Comparison of ENCODE assay signal across 8 cellular contexts in the genomic region with DNA sequence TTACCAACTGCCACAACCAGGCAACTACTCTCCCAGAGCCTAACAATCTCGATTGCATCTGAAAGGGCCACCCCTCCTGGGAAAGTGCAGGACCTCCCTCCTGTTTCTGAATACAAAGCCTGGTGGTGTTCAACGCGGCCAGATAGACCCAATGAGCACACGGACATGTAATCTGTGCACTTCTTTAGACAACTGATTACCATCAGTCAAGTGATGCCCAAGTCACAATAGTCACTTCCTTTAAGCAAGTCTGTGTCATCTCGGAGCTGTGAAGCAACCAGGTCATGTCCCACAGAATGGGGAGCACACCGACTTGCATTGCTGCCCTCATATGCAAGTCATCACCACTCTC. TPM values are rescaled to one million over a fixed set of nuclear protein-coding genes. Genes with fewer than 3 reads are reported as not detected.
DNase-seq lines count a peak whose midpoint lies in the region; ATAC-seq and TF ChIP-seq lines count a peak whose summit lies in the region.

No MANE protein-coding gene starts in this region.

- intact Hi-C loops in adrenal gland (cut with DNase I), result no loop called here

- H3K27ac ChIP-seq in adrenal gland (peak overlapping the region; percentile 87 to 99 (median 94)), right atrium auricular region (peak overlapping the region; percentile 98 to 99)

- ATAC-seq in GM18520 (IDR thresholded peaks at IDR 0.05; ENCODE audit: unreplicated experiment) (peak; percentile 30), HG03039 (IDR thresholded peaks at IDR 0.05; ENCODE audit: unreplicated experiment) (peak; percentile 33)

- WGBS in adrenal gland, 4 donors, result 3 to 8% (median 3%) methylated on average over 5 to 6 of the region's 6 CpGs

- no peaks in the 10 kb centered on the region for H3K27me3 ChIP-seq in adrenal gland
- no peaks in the 10 kb centered on the region for H3K27me3 ChIP-seq in right atrium auricular region

- H3K36me3 ChIP-seq in adrenal gland (replicated peaks in 1 of 2), result no peaks in the 10 kb centered on the region
- no peaks in the 10 kb centered on the region for H3K36me3 ChIP-seq in right atrium auricular region

- TF ChIP-seq POLR2A in adrenal gland (IDR thresholded peaks at IDR 0.05), result peak in 1 of 2 donors; percentile 42

- H3K4me3 ChIP-seq in adrenal gland, result peak overlapping the region in 3 of 4 donors; percentile 64 to 89 (median 77)
- peak overlapping the region; percentile 82 to 87 for H3K4me3 ChIP-seq in right atrium auricular region

- H3K9me3 ChIP-seq in adrenal gland (replicated peaks in 1 of 3) (no peaks in the 10 kb centered on the region), right atrium auricular region (no peaks in the 10 kb centered on the region)

- H3K4me1 ChIP-seq in adrenal gland (replicated peaks in 1 of 2) (peaks cover 0 to 14% of the 10 kb centered on the region in 2 donors), right atrium auricular region (peaks cover 0 to 33% of the 10 kb centered on the region in 2 donors)

- DNase-seq in CD1c-positive myeloid dendritic cell (ENCODE audit: extremely low spot score), result peak; percentile 95
- DNase-seq in NCI-H69 (lab: John Stamatoyannopoulos, UW), result peak; percentile 74
- DNase-seq in adrenal gland, result peak in 6 of 7 donors; percentile 64 to 85 (median 70)
- DNase-seq in right atrium auricular region (ENCODE audit: low spot score), result peak; percentile 84
- peak; percentile 60 for DNase-seq in putamen (ENCODE audit: low spot score)
- no peak for DNase-seq in NOMO-1 treated with DMSO at 0.1 percent for 48 hours (lab: John Stamatoyannopoulos, UW; ENCODE audit: unreplicated experiment)

- TF ChIP-seq CTCF in adrenal gland (IDR thresholded peaks at IDR 0.05), result no peak
- no peak for TF ChIP-seq CTCF in right atrium auricular region (IDR thresholded peaks at IDR 0.05)

RNA-seq across cellular contexts. Expression of gene C9orf72, which starts 0.7 kb away (rescaled TPM):
- total RNA-seq in adrenal gland (10 to 100 TPM in 6 of 8 donors, 1 to 10 TPM in 2; 6.2 to 31.7 (median 14.6) TPM), right atrium auricular region (10 to 100 TPM in 1 of 2 donors, 1 to 10 TPM in 1; 8.4 to 10.3 TPM)
- 10 to 100 TPM; 10.7 to 22.7 (median 16.2) TPM for polyA plus RNA-seq in adrenal gland

RNA-seq across cellular contexts. Expression of gene MOB3B, which starts 42.9 kb away (rescaled TPM):
- total RNA-seq in adrenal gland (1 to 10 TPM; 1.4 to 7.0 (median 3.4) TPM), right atrium auricular region (1 to 10 TPM in 1 of 2 donors, under 1 TPM in 1; 0.85 to 2.9 TPM)
- 1 to 10 TPM; 1.3 to 9.0 (median 1.8) TPM for polyA plus RNA-seq in adrenal gland

RNA-seq across cellular contexts. Expression of gene IFNK, which starts 48.5 kb away (rescaled TPM):
- total RNA-seq in adrenal gland (not detected), right atrium auricular region (not detected)
- not detected for polyA plus RNA-seq in adrenal gland
